22 cellular contexts compared by ENCODE assay signal in genomic region chr10:65365878-65366277, GRCh38.
A peak's percentile ranks its signal among the peaks of the same experiment; 100 is the strongest.
DNase-seq lines count a peak whose midpoint lies in the region; ATAC-seq, FAIRE-seq and TF ChIP-seq lines count a peak whose summit lies in the region.
"Had no signal": no experiment of that assay in that cellular context is flagged by ENCODE, and none has a peak within 500 bp of the region (broad histone marks: within the 10 kb centered on the region; RNA-seq: fewer than 3 reads in every experiment).

No MANE protein-coding gene starts in this region.

- no peak overlapping the region for H3K9ac ChIP-seq in SK-N-SH
- H3K9ac ChIP-seq: BLaER1 treated with 17β-estradiol and CSF1 and Interleukin-3, amounts not matched to agents 10 nM and 100 nM had no signal

- no peak for TF ChIP-seq EP300 in SK-N-SH (IDR thresholded peaks at IDR 0.05; ENCODE audit: borderline replicate concordance in 1 of 2, low read depth in 1 of 2, low read length in 1 of 2)

- H3K36me3 ChIP-seq in SK-N-SH (replicated peaks in 1 of 2; ENCODE audit: control insufficient read depth in 1 of 2, insufficient read depth in 2 of 2, low read length in 1 of 2) (no peaks in the 10 kb centered on the region), brain microvascular endothelial cell (replicated peaks) (no peaks in the 10 kb centered on the region), pancreas (no peaks in the 10 kb centered on the region)
- H3K36me3 ChIP-seq: BE2C; BLaER1 treated with 17β-estradiol and CSF1 and Interleukin-3, amounts not matched to agents 10 nM and 100 nM; HAP-1 had no signal

- H2AFZ ChIP-seq in SK-N-SH (ENCODE audit: low read depth): no peak overlapping the region

- no peaks in the 10 kb centered on the region for H3K4me1 ChIP-seq in SK-N-SH (ENCODE audit: control insufficient read depth in 1 of 2, insufficient read depth in 2 of 2, low read depth in 1 of 2, low read length in 1 of 2)
- no peaks in the 10 kb centered on the region for H3K4me1 ChIP-seq in pancreas
- H3K4me1 ChIP-seq: BE2C; BLaER1 treated with 17β-estradiol and CSF1 and Interleukin-3, amounts not matched to agents 10 nM and 100 nM; HAP-1 had no signal

- no peak for TF ChIP-seq RAD21 in SK-N-SH (IDR thresholded peaks at IDR 0.05; ENCODE audit: low read length)

- in situ Hi-C loops in brain microvascular endothelial cell (cut with HindIII; ENCODE audit: low pct_ligation_motif_present, low sequenced_read_pairs): no loop called here

- CTCF ChIA-PET in SK-N-SH (lab: Yijun Ruan, JAX): no interaction called here

- H3K4me3 ChIP-seq in SK-N-SH (ENCODE audit: low read depth in 2 of 2, low read length in 1 of 2): no peak overlapping the region
- H3K4me3 ChIP-seq in brain microvascular endothelial cell (ENCODE audit: low read depth, low read length): no peak overlapping the region
- no peak overlapping the region for H3K4me3 ChIP-seq in epithelial cell of esophagus (ENCODE audit: low read length)
- no peak overlapping the region for H3K4me3 ChIP-seq in pancreas
- H3K4me3 ChIP-seq: BLaER1 treated with 17β-estradiol and CSF1 and Interleukin-3, amounts not matched to agents 10 nM and 100 nM; HAP-1 had no signal

- H3K4me2 ChIP-seq in SK-N-SH: no peak overlapping the region
- H3K4me2 ChIP-seq: BLaER1 treated with 17β-estradiol and CSF1 and Interleukin-3, amounts not matched to agents 10 nM and 100 nM had no signal

- H3K9me3 ChIP-seq in SK-N-SH: no peaks in the 10 kb centered on the region; the same call in 1 of the 2 replicates
- H3K9me3 ChIP-seq in pancreas: no peaks in the 10 kb centered on the region
- H3K9me3 ChIP-seq: BE2C; BLaER1 treated with 17β-estradiol and CSF1 and Interleukin-3, amounts not matched to agents 10 nM and 100 nM; HAP-1 had no signal

- intact Hi-C loops in pancreas (cut with DNase I): no loop called here

- TF ChIP-seq CTCF in SK-N-SH (IDR thresholded peaks at IDR 0.05): no peak
- no peak for TF ChIP-seq CTCF in brain microvascular endothelial cell (IDR thresholded peaks at IDR 0.05; ENCODE audit: low read depth, low read length, missing control alignments)
- no peak for TF ChIP-seq CTCF in epithelial cell of esophagus (IDR thresholded peaks at IDR 0.05; ENCODE audit: insufficient read depth, low read depth, low read length, missing control alignments)
- no peak for TF ChIP-seq CTCF in pancreas (IDR thresholded peaks at IDR 0.05)

- 4% methylated on average over 1 of the region's 1 CpG for WGBS in SK-N-SH (ENCODE audit: low lambda C conversion rate)
- WGBS in pancreas, 2 donors: 32 to 52% methylated on average over 1 of the region's 1 CpG

- ATAC-seq in SK-N-SH treated with all-trans-retinoic acid at 6 μM for 48 hours (peak; percentile 28; the same call in 1 of the 3 replicates), pancreas (no peak)

- no peaks in the 10 kb centered on the region for H3K79me2 ChIP-seq in SK-N-SH (ENCODE audit: insufficient read depth)

- H3K27me3 ChIP-seq in SK-N-SH (ENCODE audit: insufficient read depth) (no peaks in the 10 kb centered on the region), brain microvascular endothelial cell (replicated peaks) (no peaks in the 10 kb centered on the region), pancreas (peaks cover 0 to 2% (median 0%) of the 10 kb centered on the region in 4 donors)
- H3K27me3 ChIP-seq: BE2C; BLaER1 treated with 17β-estradiol and CSF1 and Interleukin-3, amounts not matched to agents 10 nM and 100 nM had no signal

- DNase-seq in SK-N-SH: no peak
- peak; percentile 44 for DNase-seq in brain microvascular endothelial cell
- DNase-seq in epithelial cell of esophagus (ENCODE audit: low read depth): peak; percentile 4
- no peak for DNase-seq in T-helper 9 cell
- DNase-seq in pancreas: no peak
- DNase-seq: ACHN; AML-193; BE2C; Calu3; CD4-positive, alpha-beta T cell; COR-L47; DMS53; DMS79 treated with DMSO at 0.1 percent for 48 hours; GOT3; HFFc6 had no signal

- H3K27ac ChIP-seq in SK-N-SH (ENCODE audit: low read depth in 2 of 2, low read length in 1 of 2) (no peak overlapping the region), brain microvascular endothelial cell (no peak overlapping the region), pancreas (no peak overlapping the region)
- H3K27ac ChIP-seq: 22Rv1; BLaER1 treated with 17β-estradiol and CSF1 and Interleukin-3, amounts not matched to agents 10 nM and 100 nM had no signal

- FAIRE-seq in pancreas (lab: Jason Lieb, UNC): no peak
- FAIRE-seq: A204.1, GM12892, H54 had no signal

- no peaks in the 10 kb centered on the region for H4K20me1 ChIP-seq in SK-N-SH (ENCODE audit: insufficient read depth)
- H4K20me1 ChIP-seq: BLaER1 treated with 17β-estradiol and CSF1 and Interleukin-3, amounts not matched to agents 10 nM and 100 nM had no signal

- POLR2A ChIA-PET in SK-N-SH (lab: Yijun Ruan, JAX): no interaction called here

- H3K9me2 ChIP-seq in SK-N-SH: no peaks in the 10 kb centered on the region

- H3F3A ChIP-seq in SK-N-SH (replicated peaks; ENCODE audit: insufficient read depth): peaks cover 4% of the 10 kb centered on the region

TF ChIP-seq in SK-N-SH treated with all-trans-retinoic acid at 6 μM for 48 hours, 23 proteins besides CTCF, POLR2A, EP300 and RAD21 (continues in another document):
- peak; percentile 95 for TF ChIP-seq ISL1 (CRISPR knock-in tag; IDR thresholded peaks at IDR 0.05)
- TF ChIP-seq, protein P1, sequence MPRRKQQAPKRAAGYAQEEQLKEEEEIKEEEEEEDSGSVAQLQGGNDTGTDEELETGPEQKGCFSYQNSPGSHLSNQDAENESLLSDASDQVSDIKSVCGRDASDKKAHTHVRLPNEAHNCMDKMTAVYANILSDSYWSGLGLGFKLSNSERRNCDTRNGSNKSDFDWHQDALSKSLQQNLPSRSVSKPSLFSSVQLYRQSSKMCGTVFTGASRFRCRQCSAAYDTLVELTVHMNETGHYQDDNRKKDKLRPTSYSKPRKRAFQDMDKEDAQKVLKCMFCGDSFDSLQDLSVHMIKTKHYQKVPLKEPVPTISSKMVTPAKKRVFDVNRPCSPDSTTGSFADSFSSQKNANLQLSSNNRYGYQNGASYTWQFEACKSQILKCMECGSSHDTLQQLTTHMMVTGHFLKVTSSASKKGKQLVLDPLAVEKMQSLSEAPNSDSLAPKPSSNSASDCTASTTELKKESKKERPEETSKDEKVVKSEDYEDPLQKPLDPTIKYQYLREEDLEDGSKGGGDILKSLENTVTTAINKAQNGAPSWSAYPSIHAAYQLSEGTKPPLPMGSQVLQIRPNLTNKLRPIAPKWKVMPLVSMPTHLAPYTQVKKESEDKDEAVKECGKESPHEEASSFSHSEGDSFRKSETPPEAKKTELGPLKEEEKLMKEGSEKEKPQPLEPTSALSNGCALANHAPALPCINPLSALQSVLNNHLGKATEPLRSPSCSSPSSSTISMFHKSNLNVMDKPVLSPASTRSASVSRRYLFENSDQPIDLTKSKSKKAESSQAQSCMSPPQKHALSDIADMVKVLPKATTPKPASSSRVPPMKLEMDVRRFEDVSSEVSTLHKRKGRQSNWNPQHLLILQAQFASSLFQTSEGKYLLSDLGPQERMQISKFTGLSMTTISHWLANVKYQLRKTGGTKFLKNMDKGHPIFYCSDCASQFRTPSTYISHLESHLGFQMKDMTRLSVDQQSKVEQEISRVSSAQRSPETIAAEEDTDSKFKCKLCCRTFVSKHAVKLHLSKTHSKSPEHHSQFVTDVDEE (CRISPR knock-in tag; IDR thresholded peaks at IDR 0.05): no peak

TF ChIP-seq in SK-N-SH, 30 proteins besides CTCF, POLR2A, EP300 and RAD21 (continues in another document):
- TF ChIP-seq RCOR1 (IDR thresholded peaks at IDR 0.05; ENCODE audit: low read length) (no peak), FOXM1 (IDR thresholded peaks at IDR 0.05; ENCODE audit: low read depth) (no peak), SMC3 (IDR thresholded peaks at IDR 0.05; ENCODE audit: low read depth, low read length) (no peak), IRF3 (IDR thresholded peaks at IDR 0.05; ENCODE audit: low read depth, low read length) (no peak)
- TF ChIP-seq, protein P2, sequence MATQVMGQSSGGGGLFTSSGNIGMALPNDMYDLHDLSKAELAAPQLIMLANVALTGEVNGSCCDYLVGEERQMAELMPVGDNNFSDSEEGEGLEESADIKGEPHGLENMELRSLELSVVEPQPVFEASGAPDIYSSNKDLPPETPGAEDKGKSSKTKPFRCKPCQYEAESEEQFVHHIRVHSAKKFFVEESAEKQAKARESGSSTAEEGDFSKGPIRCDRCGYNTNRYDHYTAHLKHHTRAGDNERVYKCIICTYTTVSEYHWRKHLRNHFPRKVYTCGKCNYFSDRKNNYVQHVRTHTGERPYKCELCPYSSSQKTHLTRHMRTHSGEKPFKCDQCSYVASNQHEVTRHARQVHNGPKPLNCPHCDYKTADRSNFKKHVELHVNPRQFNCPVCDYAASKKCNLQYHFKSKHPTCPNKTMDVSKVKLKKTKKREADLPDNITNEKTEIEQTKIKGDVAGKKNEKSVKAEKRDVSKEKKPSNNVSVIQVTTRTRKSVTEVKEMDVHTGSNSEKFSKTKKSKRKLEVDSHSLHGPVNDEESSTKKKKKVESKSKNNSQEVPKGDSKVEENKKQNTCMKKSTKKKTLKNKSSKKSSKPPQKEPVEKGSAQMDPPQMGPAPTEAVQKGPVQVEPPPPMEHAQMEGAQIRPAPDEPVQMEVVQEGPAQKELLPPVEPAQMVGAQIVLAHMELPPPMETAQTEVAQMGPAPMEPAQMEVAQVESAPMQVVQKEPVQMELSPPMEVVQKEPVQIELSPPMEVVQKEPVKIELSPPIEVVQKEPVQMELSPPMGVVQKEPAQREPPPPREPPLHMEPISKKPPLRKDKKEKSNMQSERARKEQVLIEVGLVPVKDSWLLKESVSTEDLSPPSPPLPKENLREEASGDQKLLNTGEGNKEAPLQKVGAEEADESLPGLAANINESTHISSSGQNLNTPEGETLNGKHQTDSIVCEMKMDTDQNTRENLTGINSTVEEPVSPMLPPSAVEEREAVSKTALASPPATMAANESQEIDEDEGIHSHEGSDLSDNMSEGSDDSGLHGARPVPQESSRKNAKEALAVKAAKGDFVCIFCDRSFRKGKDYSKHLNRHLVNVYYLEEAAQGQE (IDR thresholded peaks at IDR 0.05; ENCODE audit: low read depth, low read length): no peak

Comparison
In these comparisons a context has a peak if more than half of its experiments do, and no peak if none do; other contexts are left out.
1. DNase-seq: peak in brain microvascular endothelial cell (single experiment) and epithelial cell of esophagus (single experiment); none in SK-N-SH (single experiment), T-helper 9 cell (single experiment) and pancreas (0 of 6).